ENCODE assay signal across 9 cellular contexts in genomic region chr11:100863080-100863581, GRCh38.
DNase-seq lines count a peak whose midpoint lies in the region; ATAC-seq, FAIRE-seq and TF ChIP-seq lines count a peak whose summit lies in the region.
"Had no signal": no experiment of that assay in that cellular context is flagged by ENCODE, and none has a peak within 500 bp of the region (broad histone marks: within the 10 kb centered on the region; RNA-seq: fewer than 3 reads in every experiment).

No MANE protein-coding gene starts in this region.

- peak; percentile 42 for ATAC-seq in stimulated activated naive CD8-positive, alpha-beta T cell treated with anti-CD3 and anti-CD28 coated beads, Interleukin-15, amount 100 ng/mL, for 72 hours
- ATAC-seq in stimulated activated naive CD8-positive, alpha-beta T cell treated with anti-CD3 and anti-CD28 coated beads, Interleukin-15, Interleukin-2, amounts not matched to agents 100 U/mL and 50 U/mL, for 24 hours = no peak
- ATAC-seq in HG03025 (IDR thresholded peaks at IDR 0.05; ENCODE audit: low FRiP score, unreplicated experiment) = peak; percentile 72
- ATAC-seq in HG03196 (IDR thresholded peaks at IDR 0.05; ENCODE audit: unreplicated experiment) = no peak

- H3K9me3 Mint-ChIP-seq in stimulated activated naive CD8-positive, alpha-beta T cell treated with anti-CD3 and anti-CD28 coated beads, Interleukin-15, amount 100 ng/mL, for 72 hours = peaks cover 0 to 7% of the 10 kb centered on the region in 2 donors

- no peaks in the 10 kb centered on the region for H3K27me3 ChIP-seq in SJCRH30
- no peaks in the 10 kb centered on the region for H3K27me3 ChIP-seq in effector memory CD4-positive, alpha-beta T cell (replicated peaks; ENCODE audit: control insufficient read depth, insufficient read depth, low read length, poor library complexity, severe bottlenecking)

- H3K27ac Mint-ChIP-seq in stimulated activated naive CD8-positive, alpha-beta T cell treated with anti-CD3 and anti-CD28 coated beads, Interleukin-15, amount 100 ng/mL, for 72 hours = no peak overlapping the region
- H3K27ac Mint-ChIP-seq: activated naive CD8-positive, alpha-beta T cell had no signal

- intact Hi-C loops in kidney (cut with DNase I) = no loop called here

- H3K9me3 ChIP-seq in SJCRH30 (replicated peaks) (no peaks in the 10 kb centered on the region), kidney (ENCODE audit: control insufficient read depth in 1 of 2, low read length in 2 of 2) (no peaks in the 10 kb centered on the region)
- no peaks in the 10 kb centered on the region for H3K9me3 ChIP-seq in effector memory CD4-positive, alpha-beta T cell (ENCODE audit: control insufficient read depth, low read length)

- H3K9ac ChIP-seq in kidney (ENCODE audit: low read length in 2 of 2) = no peak overlapping the region

- H3K36me3 ChIP-seq in SJCRH30 (no peaks in the 10 kb centered on the region), kidney (ENCODE audit: control insufficient read depth in 1 of 2, insufficient read depth in 2 of 2, low read length in 2 of 2) (no peaks in the 10 kb centered on the region)
- H3K36me3 ChIP-seq in effector memory CD4-positive, alpha-beta T cell (ENCODE audit: control insufficient read depth, insufficient read depth, low read length) = no peaks in the 10 kb centered on the region

- TF ChIP-seq CTCF in kidney (IDR thresholded peaks at IDR 0.05; ENCODE audit: borderline replicate concordance, extremely low read depth, insufficient read depth) = no peak

- H3K4me1 Mint-ChIP-seq in stimulated activated naive CD8-positive, alpha-beta T cell treated with anti-CD3 and anti-CD28 coated beads, Interleukin-15, amount 100 ng/mL, for 72 hours = no peaks in the 10 kb centered on the region

- FAIRE-seq in kidney (lab: Jason Lieb, UNC) = no peak

- H3K4me1 ChIP-seq in SJCRH30 (peaks cover 11% of the 10 kb centered on the region), kidney (ENCODE audit: control insufficient read depth in 1 of 2, insufficient read depth in 1 of 2, low read depth in 1 of 2, low read length in 2 of 2) (no peaks in the 10 kb centered on the region)
- no peaks in the 10 kb centered on the region for H3K4me1 ChIP-seq in effector memory CD4-positive, alpha-beta T cell (ENCODE audit: control insufficient read depth, insufficient read depth, low read length, poor library complexity, severe bottlenecking)

- no peak overlapping the region for H3K4me3 Mint-ChIP-seq in stimulated activated naive CD8-positive, alpha-beta T cell treated with anti-CD3 and anti-CD28 coated beads, Interleukin-15, amount 100 ng/mL, for 72 hours
- H3K4me3 Mint-ChIP-seq: activated naive CD8-positive, alpha-beta T cell had no signal

- no peaks in the 10 kb centered on the region for H3K27me3 Mint-ChIP-seq in stimulated activated naive CD8-positive, alpha-beta T cell treated with anti-CD3 and anti-CD28 coated beads, Interleukin-15, amount 100 ng/mL, for 72 hours
- H3K27me3 Mint-ChIP-seq: activated naive CD8-positive, alpha-beta T cell had no signal

- H3K27ac ChIP-seq in SJCRH30 = peak overlapping the region; percentile 17; the same call in 1 of the 2 replicates
- no peak overlapping the region for H3K27ac ChIP-seq in kidney (ENCODE audit: low read depth in 2 of 2, low read length in 2 of 2)
- no peak overlapping the region for H3K27ac ChIP-seq in effector memory CD4-positive, alpha-beta T cell (ENCODE audit: insufficient read depth, low read length, poor library complexity, severe bottlenecking)

- no peak overlapping the region for H3K4me3 ChIP-seq in SJCRH30
- H3K4me3 ChIP-seq in kidney (ENCODE audit: low read length in 2 of 2) = no peak overlapping the region
- H3K4me3 ChIP-seq in effector memory CD4-positive, alpha-beta T cell (ENCODE audit: insufficient read depth, low read depth, low read length, poor library complexity, severe bottlenecking) = no peak overlapping the region

- no peak for DNase-seq in stimulated activated naive CD8-positive, alpha-beta T cell treated with anti-CD3 and anti-CD28 coated beads, Interleukin-15, amount 100 ng/mL, for 72 hours
- no peak for DNase-seq in stimulated activated naive CD8-positive, alpha-beta T cell treated with anti-CD3 and anti-CD28 coated beads, Interleukin-15, Interleukin-2, amounts not matched to agents 100 U/mL and 50 U/mL, for 24 hours
- DNase-seq in SJCRH30 (peak; percentile 63 to 85), kidney (peak; percentile 26), middle frontal gyrus (ENCODE audit: extremely low spot score, low spot score) (no peak)
- no peak for DNase-seq in effector memory CD4-positive, alpha-beta T cell

Comparison
In these comparisons a context has a peak if more than half of its experiments do, and no peak if none do; other contexts are left out.
1. ATAC-seq: peak in stimulated activated naive CD8-positive, alpha-beta T cell treated with anti-CD3 and anti-CD28 coated beads, Interleukin-15, amount 100 ng/mL, for 72 hours (single experiment) and HG03025 (single experiment); none in stimulated activated naive CD8-positive, alpha-beta T cell treated with anti-CD3 and anti-CD28 coated beads, Interleukin-15, Interleukin-2, amounts not matched to agents 100 U/mL and 50 U/mL, for 24 hours (single experiment) and HG03196 (single experiment).
2. DNase-seq: peak in SJCRH30 (2 of 2) and kidney (single experiment); none in stimulated activated naive CD8-positive, alpha-beta T cell treated with anti-CD3 and anti-CD28 coated beads, Interleukin-15, amount 100 ng/mL, for 72 hours (0 of 2), stimulated activated naive CD8-positive, alpha-beta T cell treated with anti-CD3 and anti-CD28 coated beads, Interleukin-15, Interleukin-2, amounts not matched to agents 100 U/mL and 50 U/mL, for 24 hours (single experiment), middle frontal gyrus (single experiment) and effector memory CD4-positive, alpha-beta T cell (0 of 3).